10 cellular contexts compared by ENCODE assay signal in genomic region chr1:80054129-80054528, GRCh38.
A peak's percentile ranks its signal among the peaks of the same experiment; 100 is the strongest.
DNase-seq lines count a peak whose midpoint lies in the region; ATAC-seq and TF ChIP-seq lines count a peak whose summit lies in the region.
"Had no signal": no experiment of that assay in that cellular context is flagged by ENCODE, and none has a peak within 500 bp of the region (broad histone marks: within the 10 kb centered on the region; RNA-seq: fewer than 3 reads in every experiment).

No MANE protein-coding gene starts in this region.

- peak; percentile 21 for DNase-seq in CMK (ENCODE audit: low read depth)
- peak; percentile 69 for DNase-seq in M059J (ENCODE audit: low read depth)
- DNase-seq in OCI-M1 (lab: John Stamatoyannopoulos, UW) = peak; percentile 17
- DNase-seq in foreskin fibroblast = peak; percentile 69 to 83
- DNase-seq in T-helper 9 cell = no peak
- DNase-seq in superior temporal gyrus (ENCODE audit: extremely low spot score) = no peak

- TF ChIP-seq CTCF in foreskin fibroblast (IDR thresholded peaks at IDR 0.05; ENCODE audit: low read depth, low read length) = no peak

- ATAC-seq in GM18502 (IDR thresholded peaks at IDR 0.05; ENCODE audit: poor library complexity, unreplicated experiment) (no peak), HG02759 (IDR thresholded peaks at IDR 0.05; ENCODE audit: unreplicated experiment) (no peak)

- no peak overlapping the region for H3K4me3 ChIP-seq in foreskin fibroblast (ENCODE audit: low read depth in 1 of 2, low read length in 2 of 2)
- H3K4me3 ChIP-seq: PC-9, tibial nerve had no signal

Comparison
In these comparisons a context has a peak if more than half of its experiments do, and no peak if none do; other contexts are left out.
1. DNase-seq: peak in CMK (single experiment), M059J (single experiment), OCI-M1 (single experiment) and foreskin fibroblast (2 of 2); none in T-helper 9 cell (single experiment) and superior temporal gyrus (single experiment).